21 cellular contexts compared by ENCODE assay signal in the genomic region with DNA sequence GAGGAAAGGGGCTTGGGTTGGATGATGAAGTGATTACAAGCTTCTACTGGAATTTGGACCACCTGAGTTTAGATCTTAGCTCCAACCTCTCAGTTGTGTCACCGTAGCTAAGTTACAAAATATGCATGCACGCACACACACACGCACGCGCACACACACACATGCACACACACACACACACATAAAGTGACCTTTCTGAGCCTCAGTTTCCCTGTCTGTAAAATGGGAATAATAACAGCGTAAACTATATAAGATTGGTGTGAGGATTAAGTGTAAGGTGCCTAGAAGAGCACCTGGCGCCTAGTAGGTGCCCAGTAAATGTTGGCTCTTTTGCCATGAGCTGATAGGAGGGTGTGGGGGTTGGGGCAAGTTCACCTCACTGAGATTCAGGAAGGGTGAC. TPM values are rescaled to one million over a fixed set of nuclear protein-coding genes. Genes with fewer than 3 reads are reported as not detected.
DNase-seq lines count a peak whose midpoint lies in the region; ATAC-seq and TF ChIP-seq lines count a peak whose summit lies in the region.
"Had no signal": no experiment of that assay in that cellular context is flagged by ENCODE, and none has a peak within 500 bp of the region (broad histone marks: within the 10 kb centered on the region; RNA-seq: fewer than 3 reads in every experiment).

No MANE protein-coding gene starts in this region.

- H2AFZ ChIP-seq in smooth muscle cell (ENCODE audit: low read depth) = no peak overlapping the region

- H3K79me2 ChIP-seq in smooth muscle cell (ENCODE audit: low read depth) = no peaks in the 10 kb centered on the region

- H3K4me1 ChIP-seq in heart right ventricle (peaks cover 13 to 80% (median 64%) of the 10 kb centered on the region in 9 donors), esophagus squamous epithelium (peaks cover 9 to 64% (median 32%) of the 10 kb centered on the region in 3 donors), smooth muscle cell (ENCODE audit: low read depth) (peaks cover 11% of the 10 kb centered on the region), uterus (peaks cover 0 to 24% of the 10 kb centered on the region in 2 donors), prostate gland (replicated peaks) (no peaks in the 10 kb centered on the region)

- no peaks in the 10 kb centered on the region for H3F3A ChIP-seq in smooth muscle cell (ENCODE audit: low read depth)

- WGBS in heart right ventricle, 2 donors = 97 to 99% methylated on average over 7 of the region's 7 CpGs
- 92 to 96% methylated on average over 5 to 7 of the region's 7 CpGs for WGBS in esophagus squamous epithelium, 2 donors
- WGBS in smooth muscle cell (ENCODE audit: low lambda C conversion rate) = over 99% methylated on average over 7 of the region's 7 CpGs
- 95% methylated on average over 7 of the region's 7 CpGs for WGBS in prostate gland

- TF ChIP-seq CTCF in heart right ventricle (IDR thresholded peaks at IDR 0.05) = no peak
- no peak for TF ChIP-seq CTCF in esophagus squamous epithelium (IDR thresholded peaks at IDR 0.05)
- no peak for TF ChIP-seq CTCF in smooth muscle cell (IDR thresholded peaks at IDR 0.05; ENCODE audit: borderline replicate concordance, insufficient read depth, poor library complexity, severe bottlenecking)
- no peak for TF ChIP-seq CTCF in uterus (IDR thresholded peaks at IDR 0.05)
- no peak for TF ChIP-seq CTCF in prostate gland (IDR thresholded peaks at IDR 0.05)

- no peak overlapping the region for H3K4me2 ChIP-seq in smooth muscle cell

- H3K4me3 ChIP-seq in heart right ventricle = no peak overlapping the region
- no peak overlapping the region for H3K4me3 ChIP-seq in esophagus squamous epithelium
- H3K4me3 ChIP-seq in smooth muscle cell = no peak overlapping the region
- H3K4me3 ChIP-seq in uterus = no peak overlapping the region
- no peak overlapping the region for H3K4me3 ChIP-seq in prostate gland
- H3K4me3 ChIP-seq: MG63 had no signal

- ATAC-seq in heart right ventricle (no peak), left ventricle myocardium superior (no peak), GM18520 (IDR thresholded peaks at IDR 0.05; ENCODE audit: unreplicated experiment) (no peak)
- ATAC-seq: Panc1 had no signal

- no peaks in the 10 kb centered on the region for H3K9me3 ChIP-seq in heart right ventricle
- no peaks in the 10 kb centered on the region for H3K9me3 ChIP-seq in esophagus squamous epithelium
- no peaks in the 10 kb centered on the region for H3K9me3 ChIP-seq in smooth muscle cell (replicated peaks; ENCODE audit: low read depth)
- H3K9me3 ChIP-seq in uterus = no peaks in the 10 kb centered on the region
- no peaks in the 10 kb centered on the region for H3K9me3 ChIP-seq in prostate gland
- H3K9me3 ChIP-seq: Caco-2, MG63 had no signal

- intact Hi-C loops in heart right ventricle (cut with DNase I) (no loop called here), left ventricle myocardium superior (cut with micrococcal nuclease) (no loop called here), esophagus squamous epithelium (cut with DNase I) (no loop called here), uterus (cut with DNase I; ENCODE audit: low total_unique reads) (no loop called here), prostate gland (cut with DNase I) (no loop called here)

- H3K27ac ChIP-seq in heart right ventricle (peak overlapping the region in 8 of 10 donors; percentile 4 to 83 (median 72)), esophagus squamous epithelium (peak overlapping the region in 3 of 4 donors; percentile 46 to 75 (median 74)), smooth muscle cell (ENCODE audit: low read depth) (peak overlapping the region; percentile 70), uterus (peak overlapping the region; percentile 39 to 44), prostate gland (no peak overlapping the region)

- no peaks in the 10 kb centered on the region for H3K36me3 ChIP-seq in heart right ventricle
- H3K36me3 ChIP-seq in esophagus squamous epithelium = no peaks in the 10 kb centered on the region
- H3K36me3 ChIP-seq in smooth muscle cell (ENCODE audit: low read depth) = no peaks in the 10 kb centered on the region
- no peaks in the 10 kb centered on the region for H3K36me3 ChIP-seq in uterus
- no peaks in the 10 kb centered on the region for H3K36me3 ChIP-seq in prostate gland
- H3K36me3 ChIP-seq: MG63 had no signal

- H3K27me3 ChIP-seq in heart right ventricle (no peaks in the 10 kb centered on the region), esophagus squamous epithelium (no peaks in the 10 kb centered on the region), smooth muscle cell (ENCODE audit: low read depth) (no peaks in the 10 kb centered on the region), uterus (no peaks in the 10 kb centered on the region), prostate gland (replicated peaks; ENCODE audit: insufficient read depth) (no peaks in the 10 kb centered on the region)
- H3K27me3 ChIP-seq: MG63 had no signal

- no peaks in the 10 kb centered on the region for H4K20me1 ChIP-seq in smooth muscle cell (ENCODE audit: low read depth)

- TF ChIP-seq POLR2A in esophagus squamous epithelium (IDR thresholded peaks at IDR 0.05) (no peak), uterus (IDR thresholded peaks at IDR 0.05) (no peak), prostate gland (IDR thresholded peaks at IDR 0.05) (no peak)

- DNase-seq in heart right ventricle (no peak), left ventricle myocardium superior (no peak), esophagus squamous epithelium (lab: John Stamatoyannopoulos, UW) (no peak), smooth muscle cell (lab: John Stamatoyannopoulos, UW; ENCODE audit: unreplicated experiment) (no peak), uterus (no peak), NCI-H446 (lab: John Stamatoyannopoulos, UW) (no peak), prostate gland (ENCODE audit: low spot score) (no peak)
- DNase-seq: 8988T; Caco-2; CD4-positive, alpha-beta T cell; H7; Kasumi-1; MG63; NCI-H1048; NCI-H1436; NCI-H1930; NCI-H345; NCI-H526 had no signal

- H3K9ac ChIP-seq in smooth muscle cell (ENCODE audit: low read depth) = no peak overlapping the region

RNA-seq across cellular contexts. Expression of gene AQP1, which starts 12.6 kb away (rescaled TPM):
- total RNA-seq in heart right ventricle (100 to 1,000 TPM; 101 to 274 (median 171) TPM), left ventricle myocardium superior (323 TPM), esophagus squamous epithelium (100 to 1,000 TPM in 1 of 4 donors, 10 to 100 TPM in 3; 14.9 to 159 (median 44.7) TPM), smooth muscle cell (2,330 and 2,442 TPM in 2 replicates), uterus (100 to 1,000 TPM in 3 of 4 donors, 10 to 100 TPM in 1; 69.6 to 477 (median 370) TPM), prostate gland (100 to 1,000 TPM in 1 of 2 donors, 10 to 100 TPM in 1; 89.4 to 117 TPM)
- polyA plus RNA-seq in heart right ventricle (100 to 1,000 TPM; 211 to 245 TPM), smooth muscle cell (2,039 and 2,747 TPM in 2 replicates)
- total RNA-seq: H7 had no signal
- polyA plus RNA-seq: IgD-negative memory B cell had no signal

Comparison
In these comparisons a context has a peak if more than half of its experiments do, and no peak if none do; other contexts are left out.
1. H3K27ac ChIP-seq: peak in heart right ventricle (8 of 10), esophagus squamous epithelium (3 of 4), smooth muscle cell (single experiment) and uterus (2 of 2); none in prostate gland (0 of 2).